1 cellular context compared by ENCODE assay signal in the genomic region with DNA sequence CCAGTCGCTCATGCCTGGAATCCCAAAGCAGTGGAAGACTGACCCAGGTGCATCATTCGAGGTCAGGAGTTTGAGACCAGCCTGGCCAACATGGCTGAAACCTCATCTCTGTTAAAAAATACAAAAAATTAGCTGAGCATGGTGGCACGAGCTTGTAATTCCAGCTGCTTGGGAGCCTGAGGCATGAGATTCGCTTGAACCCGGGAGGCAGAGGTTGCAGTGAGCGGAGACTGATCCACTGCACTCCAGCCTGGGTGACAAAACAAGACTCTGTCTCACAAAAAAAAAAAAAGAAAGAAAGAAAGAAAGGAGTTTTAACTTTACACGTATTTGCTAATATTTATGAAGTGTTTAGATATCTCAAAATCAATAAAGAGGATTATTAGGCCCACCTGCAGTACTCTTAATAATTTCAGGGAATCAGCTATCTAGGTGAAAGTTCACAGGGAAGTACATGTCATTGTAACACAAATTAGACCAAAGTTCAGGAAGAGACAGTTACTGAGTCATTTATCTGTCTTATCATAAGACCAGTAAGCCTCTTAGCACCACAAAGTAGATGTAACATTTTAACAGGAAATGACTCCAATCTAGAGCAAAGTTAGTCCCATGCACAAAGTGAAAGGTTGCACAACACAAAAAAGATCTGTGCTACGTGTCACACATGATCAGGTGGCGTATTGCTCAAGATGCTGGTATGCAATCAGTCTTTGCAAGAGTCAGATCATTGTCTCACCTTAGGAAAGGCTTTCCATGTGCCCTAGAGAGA.
TF ChIP-seq lines count a peak whose summit lies in the region.

No MANE protein-coding gene starts in this region.

TF ChIP-seq in GM12878, 131 proteins besides CTCF, POLR2A, EP300 and RAD21 (continued from another document):
- TF ChIP-seq WRNIP1 (IDR thresholded peaks at IDR 0.05; ENCODE audit: borderline replicate concordance, low read depth, low read length) = no peak
- no peak for TF ChIP-seq ZNF622 (IDR thresholded peaks at IDR 0.05)
- no peak for TF ChIP-seq ZNF217 (IDR thresholded peaks at IDR 0.05)
- TF ChIP-seq YBX1 (IDR thresholded peaks at IDR 0.05) = no peak
- TF ChIP-seq, protein P1, sequence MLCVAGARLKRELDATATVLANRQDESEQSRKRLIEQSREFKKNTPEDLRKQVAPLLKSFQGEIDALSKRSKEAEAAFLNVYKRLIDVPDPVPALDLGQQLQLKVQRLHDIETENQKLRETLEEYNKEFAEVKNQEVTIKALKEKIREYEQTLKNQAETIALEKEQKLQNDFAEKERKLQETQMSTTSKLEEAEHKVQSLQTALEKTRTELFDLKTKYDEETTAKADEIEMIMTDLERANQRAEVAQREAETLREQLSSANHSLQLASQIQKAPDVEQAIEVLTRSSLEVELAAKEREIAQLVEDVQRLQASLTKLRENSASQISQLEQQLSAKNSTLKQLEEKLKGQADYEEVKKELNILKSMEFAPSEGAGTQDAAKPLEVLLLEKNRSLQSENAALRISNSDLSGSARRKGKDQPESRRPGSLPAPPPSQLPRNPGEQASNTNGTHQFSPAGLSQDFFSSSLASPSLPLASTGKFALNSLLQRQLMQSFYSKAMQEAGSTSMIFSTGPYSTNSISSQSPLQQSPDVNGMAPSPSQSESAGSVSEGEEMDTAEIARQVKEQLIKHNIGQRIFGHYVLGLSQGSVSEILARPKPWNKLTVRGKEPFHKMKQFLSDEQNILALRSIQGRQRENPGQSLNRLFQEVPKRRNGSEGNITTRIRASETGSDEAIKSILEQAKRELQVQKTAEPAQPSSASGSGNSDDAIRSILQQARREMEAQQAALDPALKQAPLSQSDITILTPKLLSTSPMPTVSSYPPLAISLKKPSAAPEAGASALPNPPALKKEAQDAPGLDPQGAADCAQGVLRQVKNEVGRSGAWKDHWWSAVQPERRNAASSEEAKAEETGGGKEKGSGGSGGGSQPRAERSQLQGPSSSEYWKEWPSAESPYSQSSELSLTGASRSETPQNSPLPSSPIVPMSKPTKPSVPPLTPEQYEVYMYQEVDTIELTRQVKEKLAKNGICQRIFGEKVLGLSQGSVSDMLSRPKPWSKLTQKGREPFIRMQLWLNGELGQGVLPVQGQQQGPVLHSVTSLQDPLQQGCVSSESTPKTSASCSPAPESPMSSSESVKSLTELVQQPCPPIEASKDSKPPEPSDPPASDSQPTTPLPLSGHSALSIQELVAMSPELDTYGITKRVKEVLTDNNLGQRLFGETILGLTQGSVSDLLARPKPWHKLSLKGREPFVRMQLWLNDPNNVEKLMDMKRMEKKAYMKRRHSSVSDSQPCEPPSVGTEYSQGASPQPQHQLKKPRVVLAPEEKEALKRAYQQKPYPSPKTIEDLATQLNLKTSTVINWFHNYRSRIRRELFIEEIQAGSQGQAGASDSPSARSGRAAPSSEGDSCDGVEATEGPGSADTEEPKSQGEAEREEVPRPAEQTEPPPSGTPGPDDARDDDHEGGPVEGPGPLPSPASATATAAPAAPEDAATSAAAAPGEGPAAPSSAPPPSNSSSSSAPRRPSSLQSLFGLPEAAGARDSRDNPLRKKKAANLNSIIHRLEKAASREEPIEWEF (IDR thresholded peaks at IDR 0.05; ENCODE audit: insufficient replicate concordance, low read depth, low read length) = no peak
- TF ChIP-seq, protein P2, sequence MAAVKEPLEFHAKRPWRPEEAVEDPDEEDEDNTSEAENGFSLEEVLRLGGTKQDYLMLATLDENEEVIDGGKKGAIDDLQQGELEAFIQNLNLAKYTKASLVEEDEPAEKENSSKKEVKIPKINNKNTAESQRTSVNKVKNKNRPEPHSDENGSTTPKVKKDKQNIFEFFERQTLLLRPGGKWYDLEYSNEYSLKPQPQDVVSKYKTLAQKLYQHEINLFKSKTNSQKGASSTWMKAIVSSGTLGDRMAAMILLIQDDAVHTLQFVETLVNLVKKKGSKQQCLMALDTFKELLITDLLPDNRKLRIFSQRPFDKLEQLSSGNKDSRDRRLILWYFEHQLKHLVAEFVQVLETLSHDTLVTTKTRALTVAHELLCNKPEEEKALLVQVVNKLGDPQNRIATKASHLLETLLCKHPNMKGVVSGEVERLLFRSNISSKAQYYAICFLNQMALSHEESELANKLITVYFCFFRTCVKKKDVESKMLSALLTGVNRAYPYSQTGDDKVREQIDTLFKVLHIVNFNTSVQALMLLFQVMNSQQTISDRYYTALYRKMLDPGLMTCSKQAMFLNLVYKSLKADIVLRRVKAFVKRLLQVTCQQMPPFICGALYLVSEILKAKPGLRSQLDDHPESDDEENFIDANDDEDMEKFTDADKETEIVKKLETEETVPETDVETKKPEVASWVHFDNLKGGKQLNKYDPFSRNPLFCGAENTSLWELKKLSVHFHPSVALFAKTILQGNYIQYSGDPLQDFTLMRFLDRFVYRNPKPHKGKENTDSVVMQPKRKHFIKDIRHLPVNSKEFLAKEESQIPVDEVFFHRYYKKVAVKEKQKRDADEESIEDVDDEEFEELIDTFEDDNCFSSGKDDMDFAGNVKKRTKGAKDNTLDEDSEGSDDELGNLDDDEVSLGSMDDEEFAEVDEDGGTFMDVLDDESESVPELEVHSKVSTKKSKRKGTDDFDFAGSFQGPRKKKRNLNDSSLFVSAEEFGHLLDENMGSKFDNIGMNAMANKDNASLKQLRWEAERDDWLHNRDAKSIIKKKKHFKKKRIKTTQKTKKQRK (IDR thresholded peaks at IDR 0.05; ENCODE audit: low read depth, low read length) = no peak
- no peak for TF ChIP-seq SIX5 (IDR thresholded peaks at IDR 0.05; ENCODE audit: low read depth, low read length, severe bottlenecking)
- no peak for TF ChIP-seq CHD1 (IDR thresholded peaks at IDR 0.05; ENCODE audit: low read depth, low read length)
- no peak for TF ChIP-seq BCL11A (IDR thresholded peaks at IDR 0.05; ENCODE audit: low read depth, low read length)
- TF ChIP-seq, protein P3, sequence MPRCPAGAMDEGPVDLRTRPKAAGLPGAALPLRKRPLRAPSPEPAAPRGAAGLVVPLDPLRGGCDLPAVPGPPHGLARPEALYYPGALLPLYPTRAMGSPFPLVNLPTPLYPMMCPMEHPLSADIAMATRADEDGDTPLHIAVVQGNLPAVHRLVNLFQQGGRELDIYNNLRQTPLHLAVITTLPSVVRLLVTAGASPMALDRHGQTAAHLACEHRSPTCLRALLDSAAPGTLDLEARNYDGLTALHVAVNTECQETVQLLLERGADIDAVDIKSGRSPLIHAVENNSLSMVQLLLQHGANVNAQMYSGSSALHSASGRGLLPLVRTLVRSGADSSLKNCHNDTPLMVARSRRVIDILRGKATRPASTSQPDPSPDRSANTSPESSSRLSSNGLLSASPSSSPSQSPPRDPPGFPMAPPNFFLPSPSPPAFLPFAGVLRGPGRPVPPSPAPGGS (IDR thresholded peaks at IDR 0.05; ENCODE audit: borderline replicate concordance, insufficient read depth, low read depth, low read length, poor library complexity, severe bottlenecking) = peak; percentile 75
- TF ChIP-seq SRF (IDR thresholded peaks at IDR 0.05; ENCODE audit: low read depth in 2 of 2, low read length in 2 of 2) = no peak
- TF ChIP-seq NFXL1 (IDR thresholded peaks at IDR 0.05; ENCODE audit: borderline replicate concordance) = no peak
- TF ChIP-seq KLF5 (IDR thresholded peaks at IDR 0.05; ENCODE audit: partially characterized antibody) = no peak
- TF ChIP-seq, protein P4, sequence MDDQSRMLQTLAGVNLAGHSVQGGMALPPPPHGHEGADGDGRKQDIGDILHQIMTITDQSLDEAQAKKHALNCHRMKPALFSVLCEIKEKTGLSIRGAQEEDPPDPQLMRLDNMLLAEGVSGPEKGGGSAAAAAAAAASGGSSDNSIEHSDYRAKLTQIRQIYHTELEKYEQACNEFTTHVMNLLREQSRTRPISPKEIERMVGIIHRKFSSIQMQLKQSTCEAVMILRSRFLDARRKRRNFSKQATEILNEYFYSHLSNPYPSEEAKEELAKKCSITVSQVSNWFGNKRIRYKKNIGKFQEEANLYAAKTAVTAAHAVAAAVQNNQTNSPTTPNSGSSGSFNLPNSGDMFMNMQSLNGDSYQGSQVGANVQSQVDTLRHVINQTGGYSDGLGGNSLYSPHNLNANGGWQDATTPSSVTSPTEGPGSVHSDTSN (IDR thresholded peaks at IDR 0.05; ENCODE audit: insufficient replicate concordance, low read depth, low read length) = no peak
- TF ChIP-seq RB1 (IDR thresholded peaks at IDR 0.05; ENCODE audit: borderline replicate concordance) = no peak
